In the genomic region with DNA sequence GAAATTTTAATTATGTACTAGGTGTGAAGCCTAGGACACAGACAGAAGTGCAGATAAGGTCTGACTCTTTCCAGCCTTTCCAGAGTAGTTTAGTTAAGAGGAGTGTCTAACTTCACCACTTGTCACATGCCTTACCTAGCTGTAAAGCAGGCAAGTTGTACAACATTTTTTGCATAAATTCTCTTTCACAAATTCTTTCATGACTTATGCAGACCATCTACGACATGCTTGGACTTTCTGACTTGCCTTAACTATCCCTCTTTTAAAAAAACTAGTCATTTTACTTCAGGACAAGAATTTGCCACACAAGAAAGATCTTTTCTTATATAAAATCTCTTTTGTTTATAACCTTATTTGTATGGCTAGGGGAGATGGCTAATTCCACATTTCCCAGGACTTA, we compare ENCODE assay signal across 18 cellular contexts.
DNase-seq lines count a peak whose midpoint lies in the region; ATAC-seq, FAIRE-seq and TF ChIP-seq lines count a peak whose summit lies in the region.
"Had no signal": no experiment of that assay in that cellular context is flagged by ENCODE, and none has a peak within 500 bp of the region (broad histone marks: within the 10 kb centered on the region; RNA-seq: fewer than 3 reads in every experiment).

No MANE protein-coding gene starts in this region.

- H3K27me3 ChIP-seq in breast epithelium (no peaks in the 10 kb centered on the region), K562 (ENCODE audit: control insufficient read depth in 2 of 2, insufficient read depth in 2 of 2, low read length in 2 of 2) (no peaks in the 10 kb centered on the region)
- H3K27me3 ChIP-seq: colonic mucosa had no signal

- WGBS in K562 (ENCODE audit: insufficient coverage, low coverage, missing lambda C conversion rate), result 0% methylated on average over 1 of the region's 1 CpG

- H3K9me1 ChIP-seq in K562 (ENCODE audit: control insufficient read depth, insufficient read depth, low read length), result no peaks in the 10 kb centered on the region

- TF ChIP-seq RAD21 in K562 (CRISPR knock-in tag; conservative IDR thresholded peaks at IDR 0.05 in 1 of 2, IDR thresholded peaks at IDR 0.05 in 1 of 2), result no peak

- H3K4me1 ChIP-seq in breast epithelium (no peaks in the 10 kb centered on the region), K562 (replicated peaks in 1 of 2; ENCODE audit: control insufficient read depth in 2 of 2, insufficient read depth in 2 of 2, low read length in 2 of 2) (no peaks in the 10 kb centered on the region)
- H3K4me1 ChIP-seq: colonic mucosa had no signal

- H3K27ac ChIP-seq in breast epithelium, result no peak overlapping the region
- H3K27ac ChIP-seq in K562 (ENCODE audit: extremely low read depth, low read depth, low read length), result no peak overlapping the region
- H3K27ac ChIP-seq: colonic mucosa, epithelial cell of prostate, thoracic aorta had no signal

- TF ChIP-seq EP300 in K562 (IDR thresholded peaks at IDR 0.05; ENCODE audit: low read length), result no peak

- POLR2A ChIA-PET in MCF 10A (lab: Yijun Ruan, JAX) (no interaction called here), K562 (lab: Yijun Ruan, JAX) (no interaction called here)

- no peak overlapping the region for H2AFZ ChIP-seq in K562 (ENCODE audit: low read depth, low read length)

- H3K4me3 Mint-ChIP-seq in MCF 10A (ENCODE audit: unreplicated experiment), result no peak overlapping the region
- no peak overlapping the region for H3K4me3 Mint-ChIP-seq in nephron progenitor cell
- no peak overlapping the region for H3K4me3 Mint-ChIP-seq in activated T-cell treated with anti-CD3 and anti-CD28 coated beads, Interleukin-2, amount 50 U/mL, for 72 hours
- H3K4me3 Mint-ChIP-seq: WTC11 had no signal

- CTCF ChIA-PET in MCF 10A (lab: Yijun Ruan, JAX) (no interaction called here), K562 (lab: Yijun Ruan, JAX; ENCODE audit: low intra/inter-chr PET ratio) (no interaction called here)

- no peaks in the 10 kb centered on the region for H4K20me1 ChIP-seq in K562 (replicated peaks; ENCODE audit: control insufficient read depth, insufficient read depth, low read length)

- no peak overlapping the region for H3K4me2 ChIP-seq in K562 (ENCODE audit: insufficient read depth, low read length)

- no peaks in the 10 kb centered on the region for H3K79me2 ChIP-seq in K562 (ENCODE audit: control insufficient read depth, insufficient read depth, low read length)

- intact Hi-C loops in MCF 10A (cut with micrococcal nuclease) (no loop called here), breast epithelium (cut with DNase I; ENCODE audit: low total_unique reads) (no loop called here), K562 (cut with micrococcal nuclease) (no loop called here)

- H3K36me3 ChIP-seq in breast epithelium (no peaks in the 10 kb centered on the region), K562 (ENCODE audit: control insufficient read depth, insufficient read depth, low read length) (no peaks in the 10 kb centered on the region)
- H3K36me3 ChIP-seq: colonic mucosa, thoracic aorta had no signal

- H3K27me3 Mint-ChIP-seq in MCF 10A (ENCODE audit: insufficient read depth, unreplicated experiment) (no peaks in the 10 kb centered on the region), nephron progenitor cell (ENCODE audit: low read depth, poor library complexity) (no peaks in the 10 kb centered on the region)
- no peaks in the 10 kb centered on the region for H3K27me3 Mint-ChIP-seq in activated T-cell treated with anti-CD3 and anti-CD28 coated beads, Interleukin-2, amount 50 U/mL, for 72 hours (ENCODE audit: low read depth)

- H3K4me3 ChIP-seq in breast epithelium (no peak overlapping the region), K562 (no peak overlapping the region)
- H3K4me3 ChIP-seq: colonic mucosa, mucosa of descending colon, thoracic aorta had no signal

- TF ChIP-seq POLR2A in breast epithelium (IDR thresholded peaks at IDR 0.05), result no peak
- TF ChIP-seq POLR2A in K562 (conservative IDR thresholded peaks at IDR 0.05), result no peak

- H3K9me3 ChIP-seq in breast epithelium, result peaks cover 0 to 15% of the 10 kb centered on the region in 2 donors
- H3K9me3 ChIP-seq in K562 (replicated peaks; ENCODE audit: control insufficient read depth, insufficient read depth, low read depth, low read length), result no peaks in the 10 kb centered on the region
- H3K9me3 ChIP-seq: colonic mucosa, thoracic aorta had no signal

- ATAC-seq in K562, result no peak
- no peak for ATAC-seq in HG03521 (IDR thresholded peaks at IDR 0.05; ENCODE audit: unreplicated experiment)
- ATAC-seq in activated T-cell treated with anti-CD3 and anti-CD28 coated beads, Interleukin-2, amount 50 U/mL, for 72 hours (replicated peaks in 1 of 2), result no peak
- ATAC-seq in GM21717 (IDR thresholded peaks at IDR 0.05; ENCODE audit: unreplicated experiment), result no peak
- ATAC-seq: mucosa of descending colon, WTC11 had no signal

- BruUV-seq in MCF 10A (replicated peaks; lab: Mats Ljungman, UMichigan), result no TSS peak
- BruUV-seq in K562 (replicated peaks; lab: Mats Ljungman, UMichigan), result no TSS peak

- H3K36me3 Mint-ChIP-seq in MCF 10A (ENCODE audit: insufficient read depth, unreplicated experiment), result no peaks in the 10 kb centered on the region
- H3K36me3 Mint-ChIP-seq in nephron progenitor cell (ENCODE audit: low read depth), result no peaks in the 10 kb centered on the region
- H3K36me3 Mint-ChIP-seq in activated T-cell treated with anti-CD3 and anti-CD28 coated beads, Interleukin-2, amount 50 U/mL, for 72 hours (ENCODE audit: insufficient read depth in 2 of 2), result no peaks in the 10 kb centered on the region

- in situ Hi-C loops in K562 (cut with MboI), result no loop called here

- no peak for FAIRE-seq in K562 (lab: Jason Lieb, UNC)

- no peak for TF ChIP-seq CTCF in MCF 10A (IDR thresholded peaks at IDR 0.05; ENCODE audit: unreplicated experiment)
- TF ChIP-seq CTCF in breast epithelium (IDR thresholded peaks at IDR 0.05), result no peak
- no peak for TF ChIP-seq CTCF in K562 (IDR thresholded peaks at IDR 0.05 in 2 of 3, conservative IDR thresholded peaks at IDR 0.05 in 1 of 3; ENCODE audit: insufficient read depth in 2 of 3, low read depth in 1 of 3, low read length in 3 of 3)
- no peak for TF ChIP-seq CTCF in nephron progenitor cell (IDR thresholded peaks at IDR 0.05)

- H3K4me1 Mint-ChIP-seq in MCF 10A (ENCODE audit: insufficient read depth, unreplicated experiment), result no peaks in the 10 kb centered on the region
- H3K4me1 Mint-ChIP-seq in nephron progenitor cell, result no peaks in the 10 kb centered on the region
- no peaks in the 10 kb centered on the region for H3K4me1 Mint-ChIP-seq in activated T-cell treated with anti-CD3 and anti-CD28 coated beads, Interleukin-2, amount 50 U/mL, for 72 hours (ENCODE audit: low read depth)
- H3K4me1 Mint-ChIP-seq: WTC11 had no signal

- no peak overlapping the region for H3K9ac ChIP-seq in K562 (ENCODE audit: insufficient read depth in 1 of 2, low read depth in 2 of 2, low read length in 2 of 2)

- H3K9me3 Mint-ChIP-seq in MCF 10A (ENCODE audit: unreplicated experiment), result no peaks in the 10 kb centered on the region
- H3K9me3 Mint-ChIP-seq in nephron progenitor cell, result peaks cover 22% of the 10 kb centered on the region
- no peaks in the 10 kb centered on the region for H3K9me3 Mint-ChIP-seq in activated T-cell treated with anti-CD3 and anti-CD28 coated beads, Interleukin-2, amount 50 U/mL, for 72 hours

- peak; percentile 35 for DNase-seq in MCF 10A (ENCODE audit: unreplicated experiment)
- no peak for DNase-seq in breast epithelium (ENCODE audit: low spot score in 2 of 2)
- peak; percentile 23 for DNase-seq in NAMALWA (ENCODE audit: low spot score)
- no peak for DNase-seq in K562 (ENCODE audit: extremely low read depth in 1 of 4, low spot score in 3 of 4)
- DNase-seq in nephron progenitor cell, result peak; percentile 1
- no peak for DNase-seq in activated T-cell treated with anti-CD3 and anti-CD28 coated beads, Interleukin-2, amount 50 U/mL, for 72 hours
- DNase-seq: activated CD8-positive, alpha-beta memory T cell treated with anti-CD3 and anti-CD28 coated beads for 24 hours; colonic mucosa; DMS153; mucosa of descending colon; NCI-H2081 treated with DMSO at 0.1 percent for 48 hours; stimulated activated CD4-positive, alpha-beta T cell treated with anti-CD3 and anti-CD28 coated beads, Interleukin-4, amount 100 ng/mL, for 24 hours had no signal

- H3K27ac Mint-ChIP-seq in MCF 10A (ENCODE audit: low read depth, unreplicated experiment), result no peak overlapping the region
- H3K27ac Mint-ChIP-seq in nephron progenitor cell, result no peak overlapping the region
- H3K27ac Mint-ChIP-seq in activated T-cell treated with anti-CD3 and anti-CD28 coated beads, Interleukin-2, amount 50 U/mL, for 72 hours, result no peak overlapping the region
- H3K27ac Mint-ChIP-seq: activated T-helper 2 cell treated with anti-CD3 and anti-CD28 coated beads, Interferon-gamma antibody, Interleukin-2, Interleukin-4, amounts not matched to agents 10 μg/mL and 5 μg/mL and 100 μg/mL, durations not matched to agents 14 hours and 24 hours and 36 hours; WTC11 had no signal

TF ChIP-seq in K562, 482 proteins besides CTCF, POLR2A, EP300 and RAD21 (continues in another document):
- TF ChIP-seq, protein P1, sequence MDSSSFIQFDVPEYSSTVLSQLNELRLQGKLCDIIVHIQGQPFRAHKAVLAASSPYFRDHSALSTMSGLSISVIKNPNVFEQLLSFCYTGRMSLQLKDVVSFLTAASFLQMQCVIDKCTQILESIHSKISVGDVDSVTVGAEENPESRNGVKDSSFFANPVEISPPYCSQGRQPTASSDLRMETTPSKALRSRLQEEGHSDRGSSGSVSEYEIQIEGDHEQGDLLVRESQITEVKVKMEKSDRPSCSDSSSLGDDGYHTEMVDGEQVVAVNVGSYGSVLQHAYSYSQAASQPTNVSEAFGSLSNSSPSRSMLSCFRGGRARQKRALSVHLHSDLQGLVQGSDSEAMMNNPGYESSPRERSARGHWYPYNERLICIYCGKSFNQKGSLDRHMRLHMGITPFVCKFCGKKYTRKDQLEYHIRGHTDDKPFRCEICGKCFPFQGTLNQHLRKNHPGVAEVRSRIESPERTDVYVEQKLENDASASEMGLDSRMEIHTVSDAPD (CRISPR knock-in tag; IDR thresholded peaks at IDR 0.05), result no peak
- peak; percentile 65 for TF ChIP-seq ZFP36 (IDR thresholded peaks at IDR 0.05; ENCODE audit: low read depth, low read length, partially characterized antibody)
- TF ChIP-seq, protein P2, sequence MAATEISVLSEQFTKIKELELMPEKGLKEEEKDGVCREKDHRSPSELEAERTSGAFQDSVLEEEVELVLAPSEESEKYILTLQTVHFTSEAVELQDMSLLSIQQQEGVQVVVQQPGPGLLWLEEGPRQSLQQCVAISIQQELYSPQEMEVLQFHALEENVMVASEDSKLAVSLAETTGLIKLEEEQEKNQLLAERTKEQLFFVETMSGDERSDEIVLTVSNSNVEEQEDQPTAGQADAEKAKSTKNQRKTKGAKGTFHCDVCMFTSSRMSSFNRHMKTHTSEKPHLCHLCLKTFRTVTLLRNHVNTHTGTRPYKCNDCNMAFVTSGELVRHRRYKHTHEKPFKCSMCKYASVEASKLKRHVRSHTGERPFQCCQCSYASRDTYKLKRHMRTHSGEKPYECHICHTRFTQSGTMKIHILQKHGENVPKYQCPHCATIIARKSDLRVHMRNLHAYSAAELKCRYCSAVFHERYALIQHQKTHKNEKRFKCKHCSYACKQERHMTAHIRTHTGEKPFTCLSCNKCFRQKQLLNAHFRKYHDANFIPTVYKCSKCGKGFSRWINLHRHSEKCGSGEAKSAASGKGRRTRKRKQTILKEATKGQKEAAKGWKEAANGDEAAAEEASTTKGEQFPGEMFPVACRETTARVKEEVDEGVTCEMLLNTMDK (IDR thresholded peaks at IDR 0.05; ENCODE audit: borderline replicate concordance, insufficient read depth, low read depth, low read length, poor library complexity, severe bottlenecking), result no peak

Comparison
In these comparisons a context has a peak if more than half of its experiments do, and no peak if none do; other contexts are left out.
1. DNase-seq: peak in MCF 10A (single experiment), NAMALWA (single experiment) and nephron progenitor cell (single experiment); none in breast epithelium (0 of 2), K562 (0 of 4) and activated T-cell treated with anti-CD3 and anti-CD28 coated beads, Interleukin-2, amount 50 U/mL, for 72 hours (0 of 2).